In genomic region chr2:733495-733894, GRCh38 we compare ENCODE assay signal across 1 cellular context.
TF ChIP-seq lines count a peak whose summit lies in the region.

No MANE protein-coding gene starts in this region.

TF ChIP-seq in H1, 55 proteins besides CTCF, POLR2A, EP300 and RAD21:
- no peak for TF ChIP-seq SAP30 (IDR thresholded peaks at IDR 0.05; ENCODE audit: insufficient read depth, insufficient replicate concordance, low read length)
- no peak for TF ChIP-seq KDM1A (IDR thresholded peaks at IDR 0.05; ENCODE audit: borderline replicate concordance, low read length)
- TF ChIP-seq POU5F1 (IDR thresholded peaks at IDR 0.05; ENCODE audit: low read depth, low read length) = no peak
- no peak for TF ChIP-seq SP4 (IDR thresholded peaks at IDR 0.05; ENCODE audit: low read length)
- no peak for TF ChIP-seq KDM5A (IDR thresholded peaks at IDR 0.05; ENCODE audit: low read length)
- no peak for TF ChIP-seq EZH2 (IDR thresholded peaks at IDR 0.05; ENCODE audit: low read depth, low read length, severe bottlenecking)
- TF ChIP-seq, protein P1, sequence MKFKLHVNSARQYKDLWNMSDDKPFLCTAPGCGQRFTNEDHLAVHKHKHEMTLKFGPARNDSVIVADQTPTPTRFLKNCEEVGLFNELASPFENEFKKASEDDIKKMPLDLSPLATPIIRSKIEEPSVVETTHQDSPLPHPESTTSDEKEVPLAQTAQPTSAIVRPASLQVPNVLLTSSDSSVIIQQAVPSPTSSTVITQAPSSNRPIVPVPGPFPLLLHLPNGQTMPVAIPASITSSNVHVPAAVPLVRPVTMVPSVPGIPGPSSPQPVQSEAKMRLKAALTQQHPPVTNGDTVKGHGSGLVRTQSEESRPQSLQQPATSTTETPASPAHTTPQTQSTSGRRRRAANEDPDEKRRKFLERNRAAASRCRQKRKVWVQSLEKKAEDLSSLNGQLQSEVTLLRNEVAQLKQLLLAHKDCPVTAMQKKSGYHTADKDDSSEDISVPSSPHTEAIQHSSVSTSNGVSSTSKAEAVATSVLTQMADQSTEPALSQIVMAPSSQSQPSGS (IDR thresholded peaks at IDR 0.05; ENCODE audit: low read length) = no peak
- TF ChIP-seq TAF7 (optimal IDR thresholded peaks at IDR 0.05; ENCODE audit: borderline replicate concordance, low read depth, low read length) = no peak
- TF ChIP-seq CHD2 (IDR thresholded peaks at IDR 0.05; ENCODE audit: low read length) = no peak
- no peak for TF ChIP-seq CREB1 (IDR thresholded peaks at IDR 0.05)
- TF ChIP-seq RBBP5 (IDR thresholded peaks at IDR 0.05; ENCODE audit: borderline replicate concordance, low read depth, low read length) = no peak
- no peak for TF ChIP-seq JUN (IDR thresholded peaks at IDR 0.05; ENCODE audit: low read depth, low read length)
- TF ChIP-seq CTBP2 (IDR thresholded peaks at IDR 0.05; ENCODE audit: borderline replicate concordance, insufficient read depth, insufficient read length, low read length) = no peak
- no peak for TF ChIP-seq TCF12 (IDR thresholded peaks at IDR 0.05; ENCODE audit: low read depth, low read length)
- no peak for TF ChIP-seq CBX8 (IDR thresholded peaks at IDR 0.05; ENCODE audit: borderline replicate concordance, low read depth, low read length)
